ENCODE assay signal across 19 cellular contexts in genomic region chr9:72217306-72217842, GRCh38.
"Had no signal": no experiment of that assay in that cellular context is flagged by ENCODE, and none has a peak within 500 bp of the region (broad histone marks: within the 10 kb centered on the region; RNA-seq: fewer than 3 reads in every experiment).

No MANE protein-coding gene starts in this region.

- H3K27ac Mint-ChIP-seq: activated CD4-positive, alpha-beta memory T cell treated with anti-CD3 and anti-CD28 coated beads for 36 hours; activated naive CD4-positive, alpha-beta T cell treated with anti-CD3 and anti-CD28 coated beads for 36 hours; activated naive CD8-positive, alpha-beta T cell treated with anti-CD3 and anti-CD28 coated beads, Interleukin-2, amount 10 ng/mL, durations not matched to agents 7 days and 5 days; activated T-cell treated with anti-CD3 and anti-CD28 coated beads, Interleukin-2, amount 50 U/mL, for 72 hours; naive thymus-derived CD8-positive, alpha-beta T cell; neural progenitor cell had no signal

- H3K9me3 Mint-ChIP-seq: activated CD4-positive, alpha-beta memory T cell treated with anti-CD3 and anti-CD28 coated beads for 36 hours; activated naive CD8-positive, alpha-beta T cell treated with anti-CD3 and anti-CD28 coated beads, Interleukin-2, amount 10 ng/mL, durations not matched to agents 7 days and 5 days; activated T-cell treated with anti-CD3 and anti-CD28 coated beads, Interleukin-2, amount 50 U/mL, for 72 hours had no signal

- H3K27me3 Mint-ChIP-seq: activated CD4-positive, alpha-beta memory T cell treated with anti-CD3 and anti-CD28 coated beads for 36 hours; activated naive CD8-positive, alpha-beta T cell treated with anti-CD3 and anti-CD28 coated beads, Interleukin-2, amount 10 ng/mL, durations not matched to agents 7 days and 5 days had no signal

- H3K4me3 ChIP-seq: gastroesophageal sphincter, lower lobe of right lung, neural progenitor cell, spleen, upper lobe of left lung had no signal

- H3K27me3 ChIP-seq: neural progenitor cell, spleen, upper lobe of left lung had no signal

- H3K9ac ChIP-seq: neural progenitor cell had no signal

- H3K4me1 ChIP-seq: gastroesophageal sphincter, lower lobe of right lung, neural progenitor cell, spleen, upper lobe of left lung had no signal

- H3K36me3 ChIP-seq: gastroesophageal sphincter, lower lobe of right lung, neural progenitor cell, spleen, upper lobe of left lung had no signal

- H3K27ac ChIP-seq: gastroesophageal sphincter, lower lobe of right lung, neural progenitor cell, spleen, upper lobe of left lung had no signal

- H3K9me3 ChIP-seq: gastroesophageal sphincter, lower lobe of right lung, spleen, upper lobe of left lung had no signal

- H3K4me1 Mint-ChIP-seq: activated naive CD8-positive, alpha-beta T cell treated with anti-CD3 and anti-CD28 coated beads, Interleukin-2, amount 10 ng/mL, durations not matched to agents 7 days and 5 days; naive thymus-derived CD8-positive, alpha-beta T cell; neural progenitor cell had no signal

- H3K4me3 Mint-ChIP-seq: activated CD4-positive, alpha-beta memory T cell treated with anti-CD3 and anti-CD28 coated beads for 36 hours; activated naive CD4-positive, alpha-beta T cell treated with anti-CD3 and anti-CD28 coated beads for 36 hours; activated naive CD8-positive, alpha-beta T cell treated with anti-CD3 and anti-CD28 coated beads, Interleukin-2, amount 10 ng/mL, durations not matched to agents 7 days and 5 days; activated T-cell treated with anti-CD3 and anti-CD28 coated beads, Interleukin-2, amount 50 U/mL, for 72 hours; naive thymus-derived CD8-positive, alpha-beta T cell; neural progenitor cell had no signal

- DNase-seq: activated CD4-positive, alpha-beta memory T cell treated with anti-CD3 and anti-CD28 coated beads for 36 hours; activated CD4-positive, alpha-beta T cell treated with anti-CD3 and anti-CD28 coated beads for 4 hours; activated CD4-positive, CD25-positive, alpha-beta regulatory T cell; activated effector memory CD4-positive, alpha-beta T cell treated with Interleukin-2 at 50 U/mL for 16 hours; activated naive CD4-positive, alpha-beta T cell treated with anti-CD3 and anti-CD28 coated beads for 36 hours; activated naive CD8-positive, alpha-beta T cell treated with anti-CD3 and anti-CD28 coated beads, Interleukin-2, amount 10 ng/mL, durations not matched to agents 7 days and 5 days; activated T-cell treated with anti-CD3 and anti-CD28 coated beads, Interleukin-2, amount 50 U/mL, for 72 hours; amniotic stem cell; head of caudate nucleus; lower lobe of right lung; naive thymus-derived CD8-positive, alpha-beta T cell; retina; spleen; stimulated activated CD4-positive, alpha-beta T cell treated with anti-CD3 and anti-CD28 coated beads, Interleukin-4, amount 100 ng/mL, for 24 hours; stimulated activated naive CD4-positive, alpha-beta T cell treated with Interleukin-2 at 50 U/mL for 16 hours; T1000; upper lobe of left lung had no signal

- H3K36me3 Mint-ChIP-seq: activated CD4-positive, alpha-beta memory T cell treated with anti-CD3 and anti-CD28 coated beads for 36 hours; activated naive CD8-positive, alpha-beta T cell treated with anti-CD3 and anti-CD28 coated beads, Interleukin-2, amount 10 ng/mL, durations not matched to agents 7 days and 5 days; naive thymus-derived CD8-positive, alpha-beta T cell; neural progenitor cell had no signal
